ENCODE assay signal across 32 cellular contexts in genomic region chr18:5195656-5196055, GRCh38. TPM values are rescaled to one million over a fixed set of nuclear protein-coding genes. Genes with fewer than 3 reads are reported as not detected.
DNase-seq lines count a peak whose midpoint lies in the region; ATAC-seq and TF ChIP-seq lines count a peak whose summit lies in the region.
"Had no signal": no experiment of that assay in that cellular context is flagged by ENCODE, and none has a peak within 500 bp of the region (broad histone marks: within the 10 kb centered on the region; RNA-seq: fewer than 3 reads in every experiment).

No MANE protein-coding gene starts in this region.

- ATAC-seq in GM23338 (no peak; the same call in 2 of the 3 replicates), GM21825 (IDR thresholded peaks at IDR 0.05; ENCODE audit: unreplicated experiment) (no peak)
- no peak for ATAC-seq in naive thymus-derived CD4-positive, alpha-beta T cell
- ATAC-seq: gastrocnemius medialis, Panc1, sciatic nerve, T-helper 17 cell had no signal

- H3K9me3 ChIP-seq in naive thymus-derived CD4-positive, alpha-beta T cell (ENCODE audit: control insufficient read depth in 2 of 3, low read length in 3 of 3): no peaks in the 10 kb centered on the region
- H3K9me3 ChIP-seq: gastrocnemius medialis, left ventricle myocardium inferior, MG63, neutrophil, prostate gland, vagina had no signal

- no peaks in the 10 kb centered on the region for H3F3A ChIP-seq in GM23338 (replicated peaks; ENCODE audit: low read depth)

- H3K27me3 ChIP-seq in GM23338 (ENCODE audit: insufficient read depth): peaks cover 81% of the 10 kb centered on the region
- H3K27me3 ChIP-seq in naive thymus-derived CD4-positive, alpha-beta T cell (ENCODE audit: control insufficient read depth in 2 of 2, insufficient read depth in 2 of 2, low read length in 2 of 2): peaks cover 5 to 17% of the 10 kb centered on the region in 2 donors
- H3K27me3 ChIP-seq: MG63 had no signal

- H3K79me2 ChIP-seq in GM23338 (replicated peaks; ENCODE audit: insufficient read depth): no peaks in the 10 kb centered on the region

- CTCF ChIA-PET in naive thymus-derived CD4-positive, alpha-beta T cell (lab: Charles Lee): no interaction called here

- peaks cover 13% of the 10 kb centered on the region for H3K4me1 ChIP-seq in GM23338 (ENCODE audit: insufficient read depth)
- H3K4me1 ChIP-seq in naive thymus-derived CD4-positive, alpha-beta T cell (ENCODE audit: control insufficient read depth in 2 of 2, insufficient read depth in 2 of 2, low read length in 2 of 2): peaks cover 0 to 6% of the 10 kb centered on the region in 2 donors
- H3K4me1 ChIP-seq: gastrocnemius medialis, prostate gland, vagina had no signal

- H3K4me3 ChIP-seq in GM23338: peak overlapping the region; percentile 81
- no peak overlapping the region for H3K4me3 ChIP-seq in naive thymus-derived CD4-positive, alpha-beta T cell (ENCODE audit: low read length)
- H3K4me3 ChIP-seq: gastrocnemius medialis, left ventricle myocardium inferior, MG63, prostate gland, stomach, vagina had no signal

- no peaks in the 10 kb centered on the region for H3K36me3 Mint-ChIP-seq in GM23338 (ENCODE audit: low read depth)
- no peaks in the 10 kb centered on the region for H3K36me3 Mint-ChIP-seq in endothelial cell (ENCODE audit: low read depth, unreplicated experiment)
- H3K36me3 Mint-ChIP-seq in naive thymus-derived CD4-positive, alpha-beta T cell: peaks cover 0 to 11% (median 0%) of the 10 kb centered on the region in 5 donors

- no peaks in the 10 kb centered on the region for H3K36me3 ChIP-seq in GM23338 (ENCODE audit: insufficient read depth)
- no peaks in the 10 kb centered on the region for H3K36me3 ChIP-seq in naive thymus-derived CD4-positive, alpha-beta T cell (ENCODE audit: control insufficient read depth in 2 of 3, insufficient read depth in 3 of 3, low read length in 3 of 3)
- H3K36me3 ChIP-seq: gastrocnemius medialis, left ventricle myocardium inferior, MG63, neutrophil, prostate gland, stomach, vagina had no signal

- POLR2A ChIA-PET in naive thymus-derived CD4-positive, alpha-beta T cell (lab: Charles Lee): no interaction called here

- H3K27ac ChIP-seq in GM23338 (ENCODE audit: low read depth): no peak overlapping the region
- no peak overlapping the region for H3K27ac ChIP-seq in naive thymus-derived CD4-positive, alpha-beta T cell (ENCODE audit: low read depth, low read length)
- H3K27ac ChIP-seq: gastrocnemius medialis, KMS-11, left ventricle myocardium inferior, neutrophil, prostate gland, stomach, vagina had no signal

- no peaks in the 10 kb centered on the region for H3K9me2 ChIP-seq in GM23338 (ENCODE audit: insufficient read depth)

- H3K27me3 Mint-ChIP-seq in GM23338 (ENCODE audit: insufficient read depth, low read depth, poor library complexity): peaks cover 49% of the 10 kb centered on the region
- H3K27me3 Mint-ChIP-seq in endothelial cell (ENCODE audit: unreplicated experiment): peaks cover 22% of the 10 kb centered on the region
- H3K27me3 Mint-ChIP-seq in naive thymus-derived CD4-positive, alpha-beta T cell: peaks cover 45 to 66% (median 50%) of the 10 kb centered on the region in 5 donors

- peaks cover 14% of the 10 kb centered on the region for H3K4me1 Mint-ChIP-seq in GM23338
- peaks cover 11% of the 10 kb centered on the region for H3K4me1 Mint-ChIP-seq in endothelial cell (ENCODE audit: unreplicated experiment)
- peaks cover 0 to 26% (median 19%) of the 10 kb centered on the region in 7 donors for H3K4me1 Mint-ChIP-seq in naive thymus-derived CD4-positive, alpha-beta T cell

- H3K4me2 ChIP-seq in GM23338: peak overlapping the region; percentile 98
- H3K4me2 ChIP-seq: KMS-11 had no signal

- H3K9me3 Mint-ChIP-seq in GM23338: no peaks in the 10 kb centered on the region
- H3K9me3 Mint-ChIP-seq in endothelial cell (ENCODE audit: unreplicated experiment): no peaks in the 10 kb centered on the region
- H3K9me3 Mint-ChIP-seq in naive thymus-derived CD4-positive, alpha-beta T cell: peaks cover 0 to 12% (median 5%) of the 10 kb centered on the region in 11 donors

- peak overlapping the region; percentile 79 for H3K4me3 Mint-ChIP-seq in GM23338
- peak overlapping the region; percentile 71 for H3K4me3 Mint-ChIP-seq in endothelial cell (ENCODE audit: unreplicated experiment)
- peak overlapping the region in 7 of 10 donors; percentile 35 to 77 (median 69) for H3K4me3 Mint-ChIP-seq in naive thymus-derived CD4-positive, alpha-beta T cell
- H3K4me3 Mint-ChIP-seq: T-helper 17 cell had no signal

- peaks cover 7% of the 10 kb centered on the region; the same call in 1 of the 2 replicates for H4K20me1 ChIP-seq in GM23338 (replicated peaks; ENCODE audit: insufficient read depth)

- TF ChIP-seq CTCF in GM23338 (conservative IDR thresholded peaks at IDR 0.05; ENCODE audit: low read depth in 2 of 2): no peak
- TF ChIP-seq CTCF in endothelial cell (IDR thresholded peaks at IDR 0.05; ENCODE audit: unreplicated experiment): no peak

- DNase-seq in GM23338 (ENCODE audit: low spot score): peak; percentile 41
- DNase-seq in NCI-H69 (lab: John Stamatoyannopoulos, UW): peak; percentile 44
- DNase-seq in endothelial cell (ENCODE audit: low spot score): no peak
- no peak for DNase-seq in naive thymus-derived CD4-positive, alpha-beta T cell
- no peak for DNase-seq in A172 (ENCODE audit: low spot score)
- no peak for DNase-seq in AG08396 (ENCODE audit: low spot score)
- DNase-seq: activated CD4-positive, alpha-beta T cell treated with anti-CD3 and anti-CD28 coated beads, Interleukin-2, amount 50 U/mL, for 48 hours; activated CD4-positive, CD25-positive, alpha-beta regulatory T cell treated with anti-CD3 and anti-CD28 coated beads, Interleukin-2, amount 50 U/mL, for 72 hours; activated T-cell treated with anti-CD3 and anti-CD28 coated beads, Interleukin-2, amount 50 U/mL, for 48 hours; COR-L47; DND-41; gastrocnemius medialis; islet precursor cell; MG63; NCI-H2029 treated with DMSO at 0.1 percent for 48 hours; NCI-H226; Right ventricle myocardium superior; stimulated activated CD8-positive, alpha-beta memory T cell treated with anti-CD3 and anti-CD28 coated beads, Interleukin-4, amount 100 ng/mL, for 48 hours; stomach; T-helper 17 cell had no signal

- peak overlapping the region; percentile 97 for H2AFZ ChIP-seq in GM23338

- intact Hi-C loops in naive thymus-derived CD4-positive, alpha-beta T cell (cut with micrococcal nuclease): loop anchor here in 1 of 2 donors (2.0 to 5.0 kb wide), 3 partner anchors 38 to 89 kb away; no protein-coding TSS in a partner anchor

- H3K27ac Mint-ChIP-seq in GM23338: no peak overlapping the region
- H3K27ac Mint-ChIP-seq in endothelial cell (ENCODE audit: unreplicated experiment): no peak overlapping the region
- no peak overlapping the region for H3K27ac Mint-ChIP-seq in naive thymus-derived CD4-positive, alpha-beta T cell
- H3K27ac Mint-ChIP-seq: T-helper 17 cell had no signal

TF ChIP-seq in GM23338, 12 proteins besides CTCF, POLR2A, EP300 and RAD21:
- TF ChIP-seq NANOG (IDR thresholded peaks at IDR 0.05; ENCODE audit: borderline replicate concordance) (no peak), EZH2 (IDR thresholded peaks at IDR 0.05; ENCODE audit: low read depth, unreplicated experiment) (no peak)

RNA-seq across cellular contexts. Expression of gene AKAIN1, which starts 1.4 kb away (rescaled TPM):
- not detected in 2 replicates for total RNA-seq in GM23338 (2014; rRNA removed; shearing (Covaris generic))
- polyA plus RNA-seq in GM23338 (2016; fragmentation: Nextera tagmentation; extraction: Ambion mirVana): not detected in 2 replicates
- not detected for total RNA-seq in endothelial cell (ENCODE audit: unreplicated experiment)
- not detected for total RNA-seq in naive thymus-derived CD4-positive, alpha-beta T cell
- not detected for polyA plus RNA-seq in naive thymus-derived CD4-positive, alpha-beta T cell
- total RNA-seq in A172 (2014; rRNA removed; shearing (Covaris generic)): not detected in 2 replicates
- total RNA-seq: fibroblast of lung, gastrocnemius medialis, H4, left ventricle myocardium inferior, mesenteric fat pad, prostate gland, Right ventricle myocardium superior, sciatic nerve, stomach, T-helper 17 cell, vagina had no signal
- polyA plus RNA-seq: fibroblast of lung, thymus had no signal

Comparison
In these comparisons a context has a peak if more than half of its experiments do, and no peak if none do; other contexts are left out.
1. DNase-seq: peak in GM23338 (single experiment) and NCI-H69 (single experiment); none in endothelial cell (single experiment), naive thymus-derived CD4-positive, alpha-beta T cell (0 of 9), A172 (single experiment) and AG08396 (single experiment).
2. Peak in every context shown above with its lines, with median percentiles within 50 percentile points of each other: H3K4me3 Mint-ChIP-seq.